4 cellular contexts compared by ENCODE assay signal in genomic region chr14:101689039-101689501, GRCh38.
"Had no signal": no experiment of that assay in that cellular context is flagged by ENCODE, and none has a peak within 500 bp of the region (broad histone marks: within the 10 kb centered on the region; RNA-seq: fewer than 3 reads in every experiment).

No MANE protein-coding gene starts in this region.

- H2AFZ ChIP-seq: GM23338 had no signal

- H3K4me3 ChIP-seq: GM23338 had no signal

- H3K4me2 ChIP-seq: GM23338 had no signal

- H3K27ac Mint-ChIP-seq: GM23338, H9 had no signal

- DNase-seq: H9, HCEC 1CT, IMR-90 had no signal

- H3K4me3 Mint-ChIP-seq: GM23338, H9 had no signal

- ATAC-seq: GM23338 had no signal
